ENCODE assay signal across 2 cellular contexts in the genomic region with DNA sequence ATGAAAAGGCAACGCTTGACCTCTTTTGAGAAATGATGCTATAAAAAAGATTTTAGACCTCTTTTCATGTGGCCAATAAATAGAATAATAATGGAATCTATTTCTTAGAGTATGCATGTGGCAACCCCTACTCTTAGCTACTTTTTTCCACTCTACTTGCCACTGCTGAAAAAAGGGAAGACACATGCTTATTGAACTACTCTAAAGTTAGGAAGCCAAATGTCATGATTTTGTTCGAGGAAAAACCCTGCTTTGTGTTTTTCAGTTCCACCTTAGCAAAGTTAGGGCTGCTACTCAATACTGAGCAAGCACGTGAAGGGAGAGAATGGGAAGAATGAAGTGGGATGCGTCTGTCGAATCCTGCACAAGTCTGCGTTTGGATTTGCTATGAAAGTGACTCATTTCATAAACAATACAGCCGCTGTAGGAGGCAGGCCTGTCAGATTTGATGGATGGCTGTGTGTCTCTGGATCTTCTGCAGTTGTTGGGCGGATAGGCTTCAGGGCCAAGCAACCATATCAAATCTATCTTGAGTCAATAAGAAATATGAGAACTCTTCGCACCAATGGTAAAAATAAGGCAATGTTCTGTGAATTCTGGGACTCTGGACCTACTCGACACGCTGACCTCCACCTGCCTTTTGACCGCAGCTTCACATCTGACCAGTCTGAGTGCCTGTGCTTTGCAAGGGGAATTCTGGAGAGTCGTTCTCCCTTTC.
A peak's percentile ranks its signal among the peaks of the same experiment; 100 is the strongest.
TF ChIP-seq lines count a peak whose summit lies in the region.

No MANE protein-coding gene starts in this region.

TF ChIP-seq in IMR-90, 13 proteins besides CTCF, POLR2A, EP300 and RAD21 (continued from another document):
- TF ChIP-seq, protein P1, sequence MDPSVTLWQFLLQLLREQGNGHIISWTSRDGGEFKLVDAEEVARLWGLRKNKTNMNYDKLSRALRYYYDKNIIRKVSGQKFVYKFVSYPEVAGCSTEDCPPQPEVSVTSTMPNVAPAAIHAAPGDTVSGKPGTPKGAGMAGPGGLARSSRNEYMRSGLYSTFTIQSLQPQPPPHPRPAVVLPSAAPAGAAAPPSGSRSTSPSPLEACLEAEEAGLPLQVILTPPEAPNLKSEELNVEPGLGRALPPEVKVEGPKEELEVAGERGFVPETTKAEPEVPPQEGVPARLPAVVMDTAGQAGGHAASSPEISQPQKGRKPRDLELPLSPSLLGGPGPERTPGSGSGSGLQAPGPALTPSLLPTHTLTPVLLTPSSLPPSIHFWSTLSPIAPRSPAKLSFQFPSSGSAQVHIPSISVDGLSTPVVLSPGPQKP (IDR thresholded peaks at IDR 0.05; ENCODE audit: borderline replicate concordance, low read depth, low read length) = no peak
- TF ChIP-seq RCOR1 (IDR thresholded peaks at IDR 0.05; ENCODE audit: insufficient replicate concordance, low read length) = no peak

TF ChIP-seq in SK-N-SH treated with all-trans-retinoic acid at 6 μM for 48 hours, 23 proteins besides CTCF, POLR2A, EP300 and RAD21 (continued from another document):
- TF ChIP-seq, protein P2, sequence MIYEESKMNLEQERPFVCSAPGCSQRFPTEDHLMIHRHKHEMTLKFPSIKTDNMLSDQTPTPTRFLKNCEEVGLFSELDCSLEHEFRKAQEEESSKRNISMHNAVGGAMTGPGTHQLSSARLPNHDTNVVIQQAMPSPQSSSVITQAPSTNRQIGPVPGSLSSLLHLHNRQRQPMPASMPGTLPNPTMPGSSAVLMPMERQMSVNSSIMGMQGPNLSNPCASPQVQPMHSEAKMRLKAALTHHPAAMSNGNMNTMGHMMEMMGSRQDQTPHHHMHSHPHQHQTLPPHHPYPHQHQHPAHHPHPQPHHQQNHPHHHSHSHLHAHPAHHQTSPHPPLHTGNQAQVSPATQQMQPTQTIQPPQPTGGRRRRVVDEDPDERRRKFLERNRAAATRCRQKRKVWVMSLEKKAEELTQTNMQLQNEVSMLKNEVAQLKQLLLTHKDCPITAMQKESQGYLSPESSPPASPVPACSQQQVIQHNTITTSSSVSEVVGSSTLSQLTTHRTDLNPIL (CRISPR knock-in tag; IDR thresholded peaks at IDR 0.05; ENCODE audit: low read depth) = no peak
- no peak for TF ChIP-seq ZNF8 (CRISPR knock-in tag; IDR thresholded peaks at IDR 0.05)
- TF ChIP-seq, protein P3, sequence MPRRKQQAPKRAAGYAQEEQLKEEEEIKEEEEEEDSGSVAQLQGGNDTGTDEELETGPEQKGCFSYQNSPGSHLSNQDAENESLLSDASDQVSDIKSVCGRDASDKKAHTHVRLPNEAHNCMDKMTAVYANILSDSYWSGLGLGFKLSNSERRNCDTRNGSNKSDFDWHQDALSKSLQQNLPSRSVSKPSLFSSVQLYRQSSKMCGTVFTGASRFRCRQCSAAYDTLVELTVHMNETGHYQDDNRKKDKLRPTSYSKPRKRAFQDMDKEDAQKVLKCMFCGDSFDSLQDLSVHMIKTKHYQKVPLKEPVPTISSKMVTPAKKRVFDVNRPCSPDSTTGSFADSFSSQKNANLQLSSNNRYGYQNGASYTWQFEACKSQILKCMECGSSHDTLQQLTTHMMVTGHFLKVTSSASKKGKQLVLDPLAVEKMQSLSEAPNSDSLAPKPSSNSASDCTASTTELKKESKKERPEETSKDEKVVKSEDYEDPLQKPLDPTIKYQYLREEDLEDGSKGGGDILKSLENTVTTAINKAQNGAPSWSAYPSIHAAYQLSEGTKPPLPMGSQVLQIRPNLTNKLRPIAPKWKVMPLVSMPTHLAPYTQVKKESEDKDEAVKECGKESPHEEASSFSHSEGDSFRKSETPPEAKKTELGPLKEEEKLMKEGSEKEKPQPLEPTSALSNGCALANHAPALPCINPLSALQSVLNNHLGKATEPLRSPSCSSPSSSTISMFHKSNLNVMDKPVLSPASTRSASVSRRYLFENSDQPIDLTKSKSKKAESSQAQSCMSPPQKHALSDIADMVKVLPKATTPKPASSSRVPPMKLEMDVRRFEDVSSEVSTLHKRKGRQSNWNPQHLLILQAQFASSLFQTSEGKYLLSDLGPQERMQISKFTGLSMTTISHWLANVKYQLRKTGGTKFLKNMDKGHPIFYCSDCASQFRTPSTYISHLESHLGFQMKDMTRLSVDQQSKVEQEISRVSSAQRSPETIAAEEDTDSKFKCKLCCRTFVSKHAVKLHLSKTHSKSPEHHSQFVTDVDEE (CRISPR knock-in tag; IDR thresholded peaks at IDR 0.05) = no peak
- TF ChIP-seq, protein P4, sequence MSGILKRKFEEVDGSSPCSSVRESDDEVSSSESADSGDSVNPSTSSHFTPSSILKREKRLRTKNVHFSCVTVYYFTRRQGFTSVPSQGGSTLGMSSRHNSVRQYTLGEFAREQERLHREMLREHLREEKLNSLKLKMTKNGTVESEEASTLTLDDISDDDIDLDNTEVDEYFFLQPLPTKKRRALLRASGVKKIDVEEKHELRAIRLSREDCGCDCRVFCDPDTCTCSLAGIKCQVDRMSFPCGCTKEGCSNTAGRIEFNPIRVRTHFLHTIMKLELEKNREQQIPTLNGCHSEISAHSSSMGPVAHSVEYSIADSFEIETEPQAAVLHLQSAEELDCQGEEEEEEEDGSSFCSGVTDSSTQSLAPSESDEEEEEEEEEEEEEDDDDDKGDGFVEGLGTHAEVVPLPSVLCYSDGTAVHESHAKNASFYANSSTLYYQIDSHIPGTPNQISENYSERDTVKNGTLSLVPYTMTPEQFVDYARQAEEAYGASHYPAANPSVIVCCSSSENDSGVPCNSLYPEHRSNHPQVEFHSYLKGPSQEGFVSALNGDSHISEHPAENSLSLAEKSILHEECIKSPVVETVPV (CRISPR knock-in tag; IDR thresholded peaks at IDR 0.05) = no peak
- TF ChIP-seq ARNTL (CRISPR knock-in tag; IDR thresholded peaks at IDR 0.05; ENCODE audit: borderline replicate concordance, low read depth) = no peak
- peak; percentile 68 for TF ChIP-seq ISL1 (CRISPR knock-in tag; IDR thresholded peaks at IDR 0.05)
- TF ChIP-seq, protein P5, sequence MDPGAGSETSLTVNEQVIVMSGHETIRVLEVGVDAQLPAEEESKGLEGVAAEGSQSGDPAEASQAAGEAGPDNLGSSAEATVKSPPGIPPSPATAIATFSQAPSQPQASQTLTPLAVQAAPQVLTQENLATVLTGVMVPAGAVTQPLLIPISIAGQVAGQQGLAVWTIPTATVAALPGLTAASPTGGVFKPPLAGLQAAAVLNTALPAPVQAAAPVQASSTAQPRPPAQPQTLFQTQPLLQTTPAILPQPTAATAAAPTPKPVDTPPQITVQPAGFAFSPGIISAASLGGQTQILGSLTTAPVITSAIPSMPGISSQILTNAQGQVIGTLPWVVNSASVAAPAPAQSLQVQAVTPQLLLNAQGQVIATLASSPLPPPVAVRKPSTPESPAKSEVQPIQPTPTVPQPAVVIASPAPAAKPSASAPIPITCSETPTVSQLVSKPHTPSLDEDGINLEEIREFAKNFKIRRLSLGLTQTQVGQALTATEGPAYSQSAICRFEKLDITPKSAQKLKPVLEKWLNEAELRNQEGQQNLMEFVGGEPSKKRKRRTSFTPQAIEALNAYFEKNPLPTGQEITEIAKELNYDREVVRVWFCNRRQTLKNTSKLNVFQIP (CRISPR knock-in tag; IDR thresholded peaks at IDR 0.05; ENCODE audit: borderline replicate concordance, low read depth) = 0 out of 2 replicates have a peak, but pooled peaks have one; percentile 31
- TF ChIP-seq, protein P6, sequence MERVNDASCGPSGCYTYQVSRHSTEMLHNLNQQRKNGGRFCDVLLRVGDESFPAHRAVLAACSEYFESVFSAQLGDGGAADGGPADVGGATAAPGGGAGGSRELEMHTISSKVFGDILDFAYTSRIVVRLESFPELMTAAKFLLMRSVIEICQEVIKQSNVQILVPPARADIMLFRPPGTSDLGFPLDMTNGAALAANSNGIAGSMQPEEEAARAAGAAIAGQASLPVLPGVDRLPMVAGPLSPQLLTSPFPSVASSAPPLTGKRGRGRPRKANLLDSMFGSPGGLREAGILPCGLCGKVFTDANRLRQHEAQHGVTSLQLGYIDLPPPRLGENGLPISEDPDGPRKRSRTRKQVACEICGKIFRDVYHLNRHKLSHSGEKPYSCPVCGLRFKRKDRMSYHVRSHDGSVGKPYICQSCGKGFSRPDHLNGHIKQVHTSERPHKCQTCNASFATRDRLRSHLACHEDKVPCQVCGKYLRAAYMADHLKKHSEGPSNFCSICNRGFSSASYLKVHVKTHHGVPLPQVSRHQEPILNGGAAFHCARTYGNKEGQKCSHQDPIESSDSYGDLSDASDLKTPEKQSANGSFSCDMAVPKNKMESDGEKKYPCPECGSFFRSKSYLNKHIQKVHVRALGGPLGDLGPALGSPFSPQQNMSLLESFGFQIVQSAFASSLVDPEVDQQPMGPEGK (CRISPR knock-in tag; IDR thresholded peaks at IDR 0.05; ENCODE audit: borderline replicate concordance) = no peak
- no peak for TF ChIP-seq ZFP30 (CRISPR knock-in tag; IDR thresholded peaks at IDR 0.05)
